Comparison of ENCODE assay signal across 10 cellular contexts in the genomic region with DNA sequence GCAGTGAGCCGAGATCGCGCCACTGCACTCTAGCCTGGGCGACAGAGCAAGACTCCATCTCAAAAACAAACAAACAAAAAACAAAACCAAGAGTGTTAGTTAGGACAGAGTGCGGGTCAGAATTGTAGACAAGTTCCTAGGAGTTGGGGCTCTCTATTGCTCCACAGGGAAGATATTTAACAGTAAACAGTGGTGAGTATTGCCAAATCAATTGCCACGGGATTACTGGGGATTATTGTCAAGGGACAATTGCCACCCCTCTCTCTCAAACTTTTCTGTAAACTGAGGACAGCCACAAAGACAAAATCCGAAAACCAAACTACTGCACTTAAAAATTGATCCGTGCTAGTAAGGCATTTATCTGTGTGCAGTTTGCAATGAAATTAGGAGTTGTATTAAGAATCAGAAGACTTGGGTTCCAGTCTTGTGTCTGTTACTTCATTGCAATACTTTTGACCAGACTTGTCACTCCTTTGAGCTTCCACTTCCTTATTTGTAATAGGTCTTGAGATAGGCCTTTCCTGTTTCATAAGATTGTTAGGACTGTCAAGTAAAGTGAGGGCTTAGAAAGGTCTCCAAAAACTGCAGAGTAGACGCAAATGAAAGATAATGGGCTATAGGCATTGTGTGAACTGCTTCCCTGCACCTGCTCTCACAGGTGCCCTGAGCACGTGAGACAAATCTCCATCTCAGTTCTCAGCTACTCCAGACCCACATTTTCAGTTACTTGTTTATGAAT. TPM values are rescaled to one million over a fixed set of nuclear protein-coding genes. Genes with fewer than 3 reads are reported as not detected.
DNase-seq lines count a peak whose midpoint lies in the region; ATAC-seq and TF ChIP-seq lines count a peak whose summit lies in the region.
"Had no signal": no experiment of that assay in that cellular context is flagged by ENCODE, and none has a peak within 500 bp of the region (broad histone marks: within the 10 kb centered on the region; RNA-seq: fewer than 3 reads in every experiment).

No MANE protein-coding gene starts in this region.

- H3K4me3 ChIP-seq in CD4-positive, alpha-beta memory T cell (ENCODE audit: low read length in 2 of 2), result no peak overlapping the region
- H3K4me3 ChIP-seq in mucosa of rectum (ENCODE audit: low read length in 2 of 2), result no peak overlapping the region
- no peak overlapping the region for H3K4me3 ChIP-seq in colonic mucosa
- H3K4me3 ChIP-seq in A673 (ENCODE audit: low read depth, low read length, poor library complexity, severe bottlenecking), result no peak overlapping the region

- CTCF ChIA-PET in CD4-positive, alpha-beta memory T cell (lab: Charles Lee; ENCODE audit: partially characterized antibody), result no interaction called here
- CTCF ChIA-PET in A673 (lab: Charles Lee), result no interaction called here

- H3K9ac ChIP-seq in mucosa of rectum (ENCODE audit: low read depth in 1 of 2, low read length in 2 of 2) (no peak overlapping the region), colonic mucosa (ENCODE audit: low read depth in 2 of 2, low read length in 2 of 2) (no peak overlapping the region)

- H3K27me3 ChIP-seq in CD4-positive, alpha-beta memory T cell (ENCODE audit: insufficient read depth, low read length), result no peaks in the 10 kb centered on the region
- no peaks in the 10 kb centered on the region for H3K27me3 ChIP-seq in mucosa of rectum (ENCODE audit: control insufficient read depth in 2 of 2, insufficient read depth in 2 of 2, low read length in 2 of 2)
- H3K27me3 ChIP-seq in colonic mucosa, result no peaks in the 10 kb centered on the region
- peaks cover 20% of the 10 kb centered on the region for H3K27me3 ChIP-seq in A673 (replicated peaks; ENCODE audit: insufficient read depth, low read depth, low read length, poor library complexity)

- H3K27me3 Mint-ChIP-seq in CD4-positive, alpha-beta memory T cell, result no peaks in the 10 kb centered on the region
- H3K27me3 Mint-ChIP-seq in IgD-negative memory B cell, result peaks cover 3% of the 10 kb centered on the region

- H3K36me3 ChIP-seq in CD4-positive, alpha-beta memory T cell (ENCODE audit: insufficient read depth, low read length), result peaks cover 7% of the 10 kb centered on the region
- H3K36me3 ChIP-seq in mucosa of rectum (ENCODE audit: control insufficient read depth in 2 of 2, insufficient read depth in 2 of 2, low read length in 2 of 2) (peaks cover under 1 to 5% of the 10 kb centered on the region in 2 donors), colonic mucosa (no peaks in the 10 kb centered on the region), A673 (ENCODE audit: insufficient read depth, low read length, poor library complexity, severe bottlenecking) (peaks cover 6% of the 10 kb centered on the region)

- no peak for DNase-seq in CD4-positive, alpha-beta memory T cell
- DNase-seq in SKM-1 treated with dmso at 0.1 percent for 144 hours (lab: John Stamatoyannopoulos, UW; ENCODE audit: unreplicated experiment) (peak; percentile 99), colonic mucosa (no peak), A673 (ENCODE audit: low spot score) (no peak), EL (no peak)
- DNase-seq: activated CD4-positive, alpha-beta T cell treated with anti-CD3 and anti-CD28 coated beads for 1 hour; retina had no signal

- intact Hi-C loops in CD4-positive, alpha-beta memory T cell (cut with micrococcal nuclease), result no loop called here
- intact Hi-C loops in colonic mucosa (cut with DNase I) (no loop called here), A673 (cut with micrococcal nuclease; ENCODE audit: unreplicated experiment) (no loop called here)

- POLR2A ChIA-PET in CD4-positive, alpha-beta memory T cell (lab: Charles Lee; ENCODE audit: partially characterized antibody), result interaction anchor here (4.9 kb wide), 1 partner anchor 9 kb away, joined by 207 read pairs; no protein-coding TSS in a partner anchor
- POLR2A ChIA-PET in A673 (lab: Charles Lee; ENCODE audit: low non-redundant PET), result no interaction called here

- H3K27ac Mint-ChIP-seq in CD4-positive, alpha-beta memory T cell, result peak overlapping the region in 5 of 7 donors; percentile 20 to 54 (median 38)
- H3K27ac Mint-ChIP-seq in IgD-negative memory B cell, result peak overlapping the region in 2 of 3 donors; percentile 33 to 89

- peaks cover 19% of the 10 kb centered on the region for H3K4me1 ChIP-seq in CD4-positive, alpha-beta memory T cell (ENCODE audit: insufficient read depth, low read length)
- H3K4me1 ChIP-seq in mucosa of rectum (ENCODE audit: control insufficient read depth in 2 of 2, insufficient read depth in 2 of 2, low read length in 2 of 2) (peaks cover 17 to 20% of the 10 kb centered on the region in 2 donors), colonic mucosa (no peaks in the 10 kb centered on the region), A673 (ENCODE audit: insufficient read depth, low read length, poor library complexity, severe bottlenecking) (peaks cover 29% of the 10 kb centered on the region)

- ATAC-seq in GM18505 (IDR thresholded peaks at IDR 0.05; ENCODE audit: unreplicated experiment), result no peak

- no peak overlapping the region for H3K27ac ChIP-seq in CD4-positive, alpha-beta memory T cell (ENCODE audit: low read depth, low read length)
- H3K27ac ChIP-seq in mucosa of rectum (ENCODE audit: low read depth in 2 of 2, low read length in 2 of 2), result peak overlapping the region; percentile 31 to 57
- no peak overlapping the region for H3K27ac ChIP-seq in colonic mucosa
- no peak overlapping the region for H3K27ac ChIP-seq in A673 (ENCODE audit: low read depth, low read length, poor library complexity, severe bottlenecking)

- H3K9me3 Mint-ChIP-seq in CD4-positive, alpha-beta memory T cell, result no peaks in the 10 kb centered on the region
- no peaks in the 10 kb centered on the region for H3K9me3 Mint-ChIP-seq in IgD-negative memory B cell

- peak overlapping the region; percentile 14 to 59 (median 49) for H3K4me3 Mint-ChIP-seq in CD4-positive, alpha-beta memory T cell
- H3K4me3 Mint-ChIP-seq in IgD-negative memory B cell, result peak overlapping the region; percentile 13 to 87 (median 40)

- TF ChIP-seq POLR2A in GM18505 (IDR thresholded peaks at IDR 0.05; ENCODE audit: borderline replicate concordance, extremely low read depth, insufficient read depth, insufficient read length), result no peak

- H3K36me3 Mint-ChIP-seq in CD4-positive, alpha-beta memory T cell, result peaks cover 5 to 31% of the 10 kb centered on the region in 2 donors
- no peaks in the 10 kb centered on the region for H3K36me3 Mint-ChIP-seq in IgD-negative memory B cell

- TF ChIP-seq CTCF in colonic mucosa (IDR thresholded peaks at IDR 0.05) (no peak), A673 (conservative IDR thresholded peaks at IDR 0.05; ENCODE audit: low read depth, low read length) (no peak)

- peaks cover 13 to 31% (median 25%) of the 10 kb centered on the region in 4 donors for H3K4me1 Mint-ChIP-seq in CD4-positive, alpha-beta memory T cell
- peaks cover 24 to 35% (median 25%) of the 10 kb centered on the region in 3 donors for H3K4me1 Mint-ChIP-seq in IgD-negative memory B cell

- no peaks in the 10 kb centered on the region for H3K9me3 ChIP-seq in CD4-positive, alpha-beta memory T cell (ENCODE audit: control insufficient read depth in 1 of 2, low read length in 2 of 2)
- no peaks in the 10 kb centered on the region for H3K9me3 ChIP-seq in mucosa of rectum (ENCODE audit: control insufficient read depth in 2 of 2, low read length in 2 of 2)
- no peaks in the 10 kb centered on the region for H3K9me3 ChIP-seq in colonic mucosa
- no peaks in the 10 kb centered on the region for H3K9me3 ChIP-seq in A673 (ENCODE audit: low read depth, low read length, poor library complexity, severe bottlenecking)

- BruUV-seq in A673 (replicated peaks; lab: Mats Ljungman, UMichigan), result no TSS peak

RNA-seq across cellular contexts. Expression of a gene that starts 1.3 kb away (rescaled TPM):
- total RNA-seq in CD4-positive, alpha-beta memory T cell, result 100 to 1,000 TPM; 239 to 247 TPM
- 1,000 to 10,000 TPM in 1 of 2 donors, 100 to 1,000 TPM in 1; 610 to 1,204 TPM for polyA plus RNA-seq in CD4-positive, alpha-beta memory T cell
- polyA plus RNA-seq in IgD-negative memory B cell, result 140 TPM
- total RNA-seq in colonic mucosa, result 100 to 1,000 TPM; 194 to 260 TPM
- total RNA-seq in A673 (2021), result 140 and 151 TPM in 2 replicates

RNA-seq across cellular contexts. Expression of a gene that starts 44.4 kb away (rescaled TPM):
- total RNA-seq in CD4-positive, alpha-beta memory T cell, result 100 to 1,000 TPM; 218 to 231 TPM
- polyA plus RNA-seq in CD4-positive, alpha-beta memory T cell, result 1,000 to 10,000 TPM in 1 of 2 donors, 100 to 1,000 TPM in 1; 855 to 1,427 TPM
- 459 TPM for polyA plus RNA-seq in IgD-negative memory B cell
- 1,000 to 10,000 TPM; 1,313 to 1,485 TPM for total RNA-seq in colonic mucosa
- 34.0 and 42.4 TPM in 2 replicates for total RNA-seq in A673 (2021)

RNA-seq across cellular contexts. Expression of a gene that starts 50.8 kb away (rescaled TPM):
- not detected for total RNA-seq in CD4-positive, alpha-beta memory T cell
- not detected for polyA plus RNA-seq in CD4-positive, alpha-beta memory T cell
- polyA plus RNA-seq in IgD-negative memory B cell, result not detected
- total RNA-seq in colonic mucosa, result not detected
- total RNA-seq in A673 (2021), result not detected in 2 replicates

Comparison
In these comparisons a context has a peak if more than half of its experiments do, and no peak if none do; other contexts are left out.
1. H3K27ac ChIP-seq: peak in mucosa of rectum (2 of 2); none in CD4-positive, alpha-beta memory T cell (single experiment), colonic mucosa (single experiment) and A673 (single experiment).
2. RNA of a gene that starts 44.4 kb away (total RNA-seq): 1,313 to 1,485 TPM in colonic mucosa; 218 to 231 TPM in CD4-positive, alpha-beta memory T cell and 34.0 to 42.4 TPM in A673; every median in the first group is over 4 times any median in the second.